Comparison of ENCODE assay signal across 31 cellular contexts in the genomic region with DNA sequence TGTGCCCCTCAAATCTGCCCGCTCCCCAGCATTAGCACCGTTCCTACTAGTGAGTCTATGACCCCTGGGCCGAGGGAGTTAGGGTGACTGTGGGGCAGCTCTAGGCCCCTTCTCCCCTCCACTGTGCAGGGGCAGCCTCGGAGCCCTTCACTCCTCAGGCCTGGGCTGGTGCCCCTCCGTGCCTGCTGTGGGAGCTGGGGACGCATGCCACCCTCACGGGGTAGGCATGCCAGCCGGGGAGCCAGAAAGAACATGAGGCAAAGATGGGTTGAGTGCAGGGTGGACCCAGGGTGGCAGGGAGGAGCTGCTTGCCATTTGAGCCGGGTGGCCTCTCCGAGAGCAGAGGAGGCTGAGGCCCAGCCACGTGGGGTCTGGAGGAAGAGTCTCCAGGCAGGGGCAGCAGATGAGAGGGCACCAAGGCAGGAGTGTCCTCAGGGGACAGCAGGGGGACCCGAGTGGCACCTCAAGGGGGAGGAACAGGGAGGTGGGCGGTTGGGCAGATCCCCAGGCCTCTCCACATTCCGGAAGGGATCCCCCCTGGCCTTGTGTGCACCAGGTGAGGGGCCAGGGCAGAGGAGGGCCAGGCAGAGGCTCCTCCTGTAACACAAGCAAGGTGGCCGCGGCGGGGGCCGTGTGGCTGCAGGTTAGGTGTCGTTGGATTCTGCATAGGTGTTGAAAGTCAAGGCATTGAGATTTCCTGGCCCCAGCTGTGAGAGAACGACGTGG.
"Had no signal": no experiment of that assay in that cellular context is flagged by ENCODE, and none has a peak within 500 bp of the region (broad histone marks: within the 10 kb centered on the region; RNA-seq: fewer than 3 reads in every experiment).

No MANE protein-coding gene starts in this region.

- H3K27ac ChIP-seq: colonic mucosa, esophagus squamous epithelium, heart right ventricle, left lung, prostate gland, right atrium auricular region, sigmoid colon, testis, tibial nerve, upper lobe of left lung had no signal

- H3K9me3 ChIP-seq: colonic mucosa, prostate gland, testis had no signal

- H3K36me3 ChIP-seq: colonic mucosa, esophagus squamous epithelium, heart right ventricle, left lung, prostate gland, right atrium auricular region, sigmoid colon, upper lobe of left lung had no signal

- FAIRE-seq: endometrium, islet of Langerhans, urothelium cell line had no signal

- ATAC-seq: heart right ventricle; left cardiac atrium; left lung; natural killer cell treated with Interleukin-12 subunit alpha and Interleukin-12 subunit beta and Interleukin-15 and Interleukin-18, amount 100 ng/mL, for 72 hours; stimulated activated effector memory CD8-positive, alpha-beta T cell treated with anti-CD3 and anti-CD28 coated beads, Interleukin-12 subunit alpha, Interleukin-12 subunit beta, amount 100 ng/mL, for 72 hours; stimulated activated naive CD8-positive, alpha-beta T cell treated with anti-CD3 and anti-CD28 coated beads, Interleukin-15, Interleukin-2, amounts not matched to agents 100 U/mL and 50 U/mL, for 24 hours had no signal

- H3K4me3 ChIP-seq: colonic mucosa, esophagus squamous epithelium, heart right ventricle, left lung, mucosa of descending colon, prostate gland, right atrium auricular region, sigmoid colon, testis, tibial nerve, upper lobe of left lung had no signal

- H3K27me3 ChIP-seq: colonic mucosa, right atrium auricular region, sigmoid colon, testis, upper lobe of left lung had no signal

- H3K36me3 Mint-ChIP-seq: mesothelial cell of epicardium; stimulated activated effector memory CD8-positive, alpha-beta T cell treated with anti-CD3 and anti-CD28 coated beads, Interleukin-12 subunit alpha, Interleukin-12 subunit beta, amount 100 ng/mL, for 72 hours had no signal

- DNase-seq: colonic mucosa; effector memory CD4-positive, alpha-beta T cell; erythroblast; esophagus squamous epithelium; foreskin melanocyte; glutamatergic neuron; heart right ventricle; hippocampal formation; left cardiac atrium; mesenchymal stem cell; mucosa of descending colon; naive B cell; sigmoid colon; stimulated activated CD4-positive, alpha-beta T cell treated with anti-CD3 and anti-CD28 coated beads, Interleukin-2, amount 100 ng/mL, for 24 hours; stimulated activated CD4-positive, alpha-beta T cell treated with anti-CD3 and anti-CD28 coated beads, Interleukin-4, amount 100 ng/mL, for 24 hours; stimulated activated naive CD8-positive, alpha-beta T cell treated with anti-CD3 and anti-CD28 coated beads, Interleukin-15, Interleukin-2, amounts not matched to agents 100 U/mL and 50 U/mL, for 24 hours; substantia nigra had no signal

- H3K4me3 Mint-ChIP-seq: dendritic cell treated with granulocyte-macrophage colony-stimulating factor and Interleukin-4, amounts not matched to agents 40 ng/mL and 50 ng/mL, for 4 days; mesothelial cell of epicardium; naive B cell; natural killer cell treated with Interleukin-12 subunit alpha and Interleukin-12 subunit beta and Interleukin-15 and Interleukin-18, amount 100 ng/mL, for 72 hours; neural crest cell; stimulated activated effector memory CD8-positive, alpha-beta T cell treated with anti-CD3 and anti-CD28 coated beads, Interleukin-12 subunit alpha, Interleukin-12 subunit beta, amount 100 ng/mL, for 72 hours had no signal

- H3K4me1 ChIP-seq: colonic mucosa, esophagus squamous epithelium, heart right ventricle, left lung, prostate gland, right atrium auricular region, testis, tibial nerve, upper lobe of left lung had no signal

- H3K4me1 Mint-ChIP-seq: neural crest cell; stimulated activated effector memory CD8-positive, alpha-beta T cell treated with anti-CD3 and anti-CD28 coated beads, Interleukin-12 subunit alpha, Interleukin-12 subunit beta, amount 100 ng/mL, for 72 hours had no signal

- H3K27ac Mint-ChIP-seq: dendritic cell treated with granulocyte-macrophage colony-stimulating factor and Interleukin-4, amounts not matched to agents 40 ng/mL and 50 ng/mL, for 4 days; mesothelial cell of epicardium; naive B cell; natural killer cell treated with Interleukin-12 subunit alpha and Interleukin-12 subunit beta and Interleukin-15 and Interleukin-18, amount 100 ng/mL, for 72 hours; stimulated activated effector memory CD8-positive, alpha-beta T cell treated with anti-CD3 and anti-CD28 coated beads, Interleukin-12 subunit alpha, Interleukin-12 subunit beta, amount 100 ng/mL, for 72 hours had no signal
